In the genomic region with DNA sequence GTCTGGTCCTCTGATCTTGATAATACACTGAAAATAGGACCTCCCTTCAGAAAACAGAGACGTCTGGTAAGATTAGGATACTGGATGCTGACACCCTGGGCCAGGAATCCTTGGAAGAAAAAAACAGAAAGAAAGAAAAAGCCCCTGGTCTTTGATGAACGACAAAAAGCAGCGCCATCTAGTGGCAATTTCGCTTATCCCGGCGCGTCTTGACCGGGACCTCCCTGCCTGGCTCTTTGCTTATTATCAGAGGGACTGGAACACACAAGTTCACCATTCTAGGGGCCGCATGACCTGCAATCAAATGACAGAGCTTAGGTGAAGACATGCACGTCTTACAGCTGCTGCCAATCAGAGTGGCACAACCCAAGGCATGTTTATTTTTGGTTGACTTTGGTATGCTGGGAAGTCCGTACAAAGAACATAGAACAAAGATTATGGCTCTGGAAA, we compare ENCODE assay signal across 9 cellular contexts.
DNase-seq lines count a peak whose midpoint lies in the region; ATAC-seq and TF ChIP-seq lines count a peak whose summit lies in the region.
"Had no signal": no experiment of that assay in that cellular context is flagged by ENCODE, and none has a peak within 500 bp of the region (broad histone marks: within the 10 kb centered on the region; RNA-seq: fewer than 3 reads in every experiment).

No MANE protein-coding gene starts in this region.

- H3K9me3 ChIP-seq in gastroesophageal sphincter: no peaks in the 10 kb centered on the region

- no peak overlapping the region for H3K27ac ChIP-seq in gastroesophageal sphincter

- WGBS in gastroesophageal sphincter (ENCODE audit: low coverage in 1 of 2), 2 donors: 0 to 10% methylated on average over 1 to 11 of the region's 11 CpGs

- TF ChIP-seq CTCF in gastroesophageal sphincter (IDR thresholded peaks at IDR 0.05): peak; percentile 46 to 83 (median 64)

- no peaks in the 10 kb centered on the region for H3K27me3 ChIP-seq in gastroesophageal sphincter

- TF ChIP-seq EP300 in gastroesophageal sphincter (IDR thresholded peaks at IDR 0.05): no peak

- peaks cover 0 to 24% (median 2%) of the 10 kb centered on the region in 3 donors for H3K4me1 ChIP-seq in gastroesophageal sphincter

- H3K36me3 ChIP-seq in gastroesophageal sphincter: no peaks in the 10 kb centered on the region

- H3K4me3 ChIP-seq in gastroesophageal sphincter: no peak overlapping the region

- peak; percentile 79 for ATAC-seq in HG03175 (IDR thresholded peaks at IDR 0.05; ENCODE audit: unreplicated experiment)
- no peak for ATAC-seq in gastroesophageal sphincter
- no peak for ATAC-seq in GM21447 (IDR thresholded peaks at IDR 0.05; ENCODE audit: unreplicated experiment)
- ATAC-seq: effector memory CD8-positive, alpha-beta T cell had no signal

- DNase-seq in activated gamma-delta T cell treated with Interleukin-2 at 50 U/mL for 16 hours (peak; percentile 9), activated gamma-delta T cell (lab: John Stamatoyannopoulos, UW) (no peak), NCI-H510A (lab: John Stamatoyannopoulos, UW) (peak; percentile 24), pons (ENCODE audit: low spot score) (peak; percentile 71)
- DNase-seq in activated CD8-positive, alpha-beta memory T cell treated with anti-CD3 and anti-CD28 coated beads for 24 hours: peak; percentile 57

- no peak for TF ChIP-seq POLR2A in gastroesophageal sphincter (IDR thresholded peaks at IDR 0.05)
